Comparison of ENCODE assay signal across 1 cellular context in genomic region chr11:131659931-131660330, GRCh38.
TF ChIP-seq lines count a peak whose summit lies in the region.

No MANE protein-coding gene starts in this region.

TF ChIP-seq in SK-N-SH, 30 proteins besides CTCF, POLR2A, EP300 and RAD21 (continued from another document):
- TF ChIP-seq SMC3 (IDR thresholded peaks at IDR 0.05; ENCODE audit: low read depth, low read length) (no peak), USF1 (IDR thresholded peaks at IDR 0.05; ENCODE audit: borderline replicate concordance, low read depth) (no peak), NFIC (IDR thresholded peaks at IDR 0.05; ENCODE audit: borderline replicate concordance) (no peak), EZH2phosphoT487 (IDR thresholded peaks at IDR 0.05; ENCODE audit: borderline replicate concordance, low read depth) (no peak), MEF2A (IDR thresholded peaks at IDR 0.05; ENCODE audit: borderline replicate concordance, low read depth) (no peak), MAX (IDR thresholded peaks at IDR 0.05; ENCODE audit: low read depth) (no peak)
- TF ChIP-seq, protein P1, sequence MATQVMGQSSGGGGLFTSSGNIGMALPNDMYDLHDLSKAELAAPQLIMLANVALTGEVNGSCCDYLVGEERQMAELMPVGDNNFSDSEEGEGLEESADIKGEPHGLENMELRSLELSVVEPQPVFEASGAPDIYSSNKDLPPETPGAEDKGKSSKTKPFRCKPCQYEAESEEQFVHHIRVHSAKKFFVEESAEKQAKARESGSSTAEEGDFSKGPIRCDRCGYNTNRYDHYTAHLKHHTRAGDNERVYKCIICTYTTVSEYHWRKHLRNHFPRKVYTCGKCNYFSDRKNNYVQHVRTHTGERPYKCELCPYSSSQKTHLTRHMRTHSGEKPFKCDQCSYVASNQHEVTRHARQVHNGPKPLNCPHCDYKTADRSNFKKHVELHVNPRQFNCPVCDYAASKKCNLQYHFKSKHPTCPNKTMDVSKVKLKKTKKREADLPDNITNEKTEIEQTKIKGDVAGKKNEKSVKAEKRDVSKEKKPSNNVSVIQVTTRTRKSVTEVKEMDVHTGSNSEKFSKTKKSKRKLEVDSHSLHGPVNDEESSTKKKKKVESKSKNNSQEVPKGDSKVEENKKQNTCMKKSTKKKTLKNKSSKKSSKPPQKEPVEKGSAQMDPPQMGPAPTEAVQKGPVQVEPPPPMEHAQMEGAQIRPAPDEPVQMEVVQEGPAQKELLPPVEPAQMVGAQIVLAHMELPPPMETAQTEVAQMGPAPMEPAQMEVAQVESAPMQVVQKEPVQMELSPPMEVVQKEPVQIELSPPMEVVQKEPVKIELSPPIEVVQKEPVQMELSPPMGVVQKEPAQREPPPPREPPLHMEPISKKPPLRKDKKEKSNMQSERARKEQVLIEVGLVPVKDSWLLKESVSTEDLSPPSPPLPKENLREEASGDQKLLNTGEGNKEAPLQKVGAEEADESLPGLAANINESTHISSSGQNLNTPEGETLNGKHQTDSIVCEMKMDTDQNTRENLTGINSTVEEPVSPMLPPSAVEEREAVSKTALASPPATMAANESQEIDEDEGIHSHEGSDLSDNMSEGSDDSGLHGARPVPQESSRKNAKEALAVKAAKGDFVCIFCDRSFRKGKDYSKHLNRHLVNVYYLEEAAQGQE (IDR thresholded peaks at IDR 0.05; ENCODE audit: low read depth, low read length): no peak
